16 cellular contexts compared by ENCODE assay signal in the genomic region with DNA sequence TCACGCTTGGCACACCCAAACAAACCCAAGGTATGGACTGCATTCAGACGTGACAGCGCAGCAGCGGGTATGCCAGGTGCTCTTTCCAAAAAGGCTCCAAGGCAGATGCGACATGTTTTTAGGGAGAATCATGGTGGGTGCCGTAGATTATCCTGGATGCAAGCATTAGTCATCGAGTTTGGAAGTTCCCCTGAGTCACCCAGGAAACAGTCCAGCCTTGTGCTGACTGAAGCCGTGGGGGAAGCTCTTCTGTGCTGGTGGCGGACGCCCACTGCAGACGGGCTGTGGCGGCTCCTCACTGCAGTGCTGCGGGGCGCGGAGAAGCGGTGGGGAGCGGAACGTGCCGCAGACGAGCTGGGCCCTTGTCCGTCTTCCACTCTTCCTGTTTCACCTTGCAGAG. TPM values are rescaled to one million over a fixed set of nuclear protein-coding genes. Genes with fewer than 3 reads are reported as not detected.
DNase-seq lines count a peak whose midpoint lies in the region; ATAC-seq, FAIRE-seq and TF ChIP-seq lines count a peak whose summit lies in the region.
"Had no signal": no experiment of that assay in that cellular context is flagged by ENCODE, and none has a peak within 500 bp of the region (broad histone marks: within the 10 kb centered on the region; RNA-seq: fewer than 3 reads in every experiment).

No MANE protein-coding gene starts in this region.

- H3K9ac ChIP-seq in astrocyte (ENCODE audit: low read length): peak overlapping the region; percentile 69

- CTCF ChIA-PET in A549 (lab: Yijun Ruan, JAX): interaction anchor here (0.6 to 5.3 kb wide), 15 partner anchors 9 to 118 kb away, joined by 3 to 72 read pairs (median 5); a partner anchor contains a TSS
- CTCF ChIA-PET in activated CD8-positive, alpha-beta T cell treated with anti-CD3 and anti-CD28 coated beads, Interleukin-2, amount 10 ng/mL, durations not matched to agents 7 days and 5 days (lab: Charles Lee): interaction anchor here (1.6 kb wide), 1 partner anchor 14 kb away, joined by 5 read pairs; a partner anchor contains a TSS

- ATAC-seq in A549 (peak; percentile 84 to 86), GM21717 (IDR thresholded peaks at IDR 0.05; ENCODE audit: unreplicated experiment) (no peak)
- ATAC-seq in activated CD8-positive, alpha-beta T cell treated with anti-CD3 and anti-CD28 coated beads, Interleukin-2, amount 10 ng/mL, durations not matched to agents 7 days and 5 days: no peak
- ATAC-seq: natural killer cell, WTC11 had no signal

- H3K4me1 ChIP-seq in A549 (peaks cover 61% of the 10 kb centered on the region), astrocyte (ENCODE audit: insufficient read depth, low read length) (peaks cover 49% of the 10 kb centered on the region)
- H3K4me1 ChIP-seq: spleen, uterus had no signal

- peaks cover 45% of the 10 kb centered on the region for H3K36me3 ChIP-seq in astrocyte (ENCODE audit: insufficient read depth, low read length)
- H3K36me3 ChIP-seq: uterus had no signal

- no peak for FAIRE-seq in A549 (lab: Jason Lieb, UNC)
- peak; percentile 94 for FAIRE-seq in astrocyte (lab: Jason Lieb, UNC)

- H3K9me3 ChIP-seq in A549 (no peaks in the 10 kb centered on the region), astrocyte (ENCODE audit: insufficient read depth, low read depth, low read length) (peaks cover 3% of the 10 kb centered on the region)
- H3K9me3 ChIP-seq: spleen, uterus had no signal

- peak overlapping the region; percentile 85 to 95 for H3K27ac ChIP-seq in A549
- peak overlapping the region; percentile 97 for H3K27ac ChIP-seq in astrocyte (ENCODE audit: low read depth, low read length)
- H3K27ac ChIP-seq: spleen, uterus had no signal

- no peaks in the 10 kb centered on the region for H3K27me3 ChIP-seq in astrocyte (ENCODE audit: insufficient read depth, low read length)
- H3K27me3 ChIP-seq: spleen, uterus had no signal

- H3K27me3 Mint-ChIP-seq in astrocyte (ENCODE audit: low read depth, unreplicated experiment): no peaks in the 10 kb centered on the region
- no peaks in the 10 kb centered on the region for H3K27me3 Mint-ChIP-seq in activated CD8-positive, alpha-beta T cell treated with anti-CD3 and anti-CD28 coated beads, Interleukin-2, amount 10 ng/mL, durations not matched to agents 7 days and 5 days (ENCODE audit: low read depth)
- H3K27me3 Mint-ChIP-seq: B cell had no signal

- H3K4me1 Mint-ChIP-seq in astrocyte (ENCODE audit: low read depth, unreplicated experiment): peaks cover 53% of the 10 kb centered on the region
- H3K4me1 Mint-ChIP-seq in activated CD8-positive, alpha-beta T cell treated with anti-CD3 and anti-CD28 coated beads, Interleukin-2, amount 10 ng/mL, durations not matched to agents 7 days and 5 days (ENCODE audit: low read depth): no peaks in the 10 kb centered on the region
- H3K4me1 Mint-ChIP-seq: natural killer cell, WTC11 had no signal

- POLR2A ChIA-PET in A549 (lab: Yijun Ruan, JAX): interaction anchor here (0.6 to 2.0 kb wide), 8 partner anchors 8 to 82 kb away, joined by 3 to 44 read pairs (median 4); a partner anchor contains a TSS
- POLR2A ChIA-PET in activated CD8-positive, alpha-beta T cell treated with anti-CD3 and anti-CD28 coated beads, Interleukin-2, amount 10 ng/mL, durations not matched to agents 7 days and 5 days (lab: Charles Lee): interaction anchor here (0.6 kb wide), 1 partner anchor 14 kb away, joined by 6 read pairs; a partner anchor contains a TSS

- H3K4me3 ChIP-seq in A549: peak overlapping the region; percentile 30
- peak overlapping the region; percentile 37 for H3K4me3 ChIP-seq in astrocyte (ENCODE audit: insufficient read depth, low read depth, low read length)
- H3K4me3 ChIP-seq: spleen, uterus had no signal

- H3K27ac Mint-ChIP-seq in astrocyte (ENCODE audit: unreplicated experiment): peak overlapping the region; percentile 83
- H3K27ac Mint-ChIP-seq in activated CD8-positive, alpha-beta T cell treated with anti-CD3 and anti-CD28 coated beads, Interleukin-2, amount 10 ng/mL, durations not matched to agents 7 days and 5 days: no peak overlapping the region
- H3K27ac Mint-ChIP-seq: B cell, natural killer cell, WTC11 had no signal

- peaks cover 41% of the 10 kb centered on the region for H3K36me3 Mint-ChIP-seq in astrocyte (ENCODE audit: low read depth, unreplicated experiment)
- peaks cover 63% of the 10 kb centered on the region for H3K36me3 Mint-ChIP-seq in activated CD8-positive, alpha-beta T cell treated with anti-CD3 and anti-CD28 coated beads, Interleukin-2, amount 10 ng/mL, durations not matched to agents 7 days and 5 days (ENCODE audit: low read depth)

- H3K4me2 ChIP-seq in A549 (peak overlapping the region; percentile 79), astrocyte (ENCODE audit: low read length) (peak overlapping the region; percentile 82)

- no peak for TF ChIP-seq POLR2A in A549 (IDR thresholded peaks at IDR 0.05; ENCODE audit: low read length)

- H3K9me3 Mint-ChIP-seq in astrocyte (ENCODE audit: unreplicated experiment): no peaks in the 10 kb centered on the region
- no peaks in the 10 kb centered on the region for H3K9me3 Mint-ChIP-seq in activated CD8-positive, alpha-beta T cell treated with anti-CD3 and anti-CD28 coated beads, Interleukin-2, amount 10 ng/mL, durations not matched to agents 7 days and 5 days (ENCODE audit: insufficient read depth)
- H3K9me3 Mint-ChIP-seq: natural killer cell, WTC11 had no signal

- 9% methylated on average over 21 of the region's 21 CpGs for WGBS in A549 (ENCODE audit: missing lambda C conversion rate)

- TF ChIP-seq CTCF in A549 (IDR thresholded peaks at IDR 0.05) (no peak), astrocyte (IDR thresholded peaks at IDR 0.05; ENCODE audit: insufficient read depth, low read depth, low read length) (no peak)

- peak in 1 of 2 experiments; percentile 35; a peak in 2 of 5 replicates for TF ChIP-seq RAD21 in A549 (conservative IDR thresholded peaks at IDR 0.05 in 1 of 2, IDR thresholded peaks at IDR 0.05 in 1 of 2)

- intact Hi-C loops in head of caudate nucleus (cut with DNase I): no loop called here

- H3K79me2 ChIP-seq in astrocyte (ENCODE audit: insufficient read depth, low read length): peaks cover 88% of the 10 kb centered on the region

- H2AFZ ChIP-seq in astrocyte (ENCODE audit: low read depth, low read length): no peak overlapping the region

- H4K20me1 ChIP-seq in astrocyte (ENCODE audit: insufficient read depth, low read length): peaks cover 20% of the 10 kb centered on the region

- TF ChIP-seq EP300 in A549 (IDR thresholded peaks at IDR 0.05): peak in 1 of 2 experiments; percentile 73; a peak in 1 of 5 replicates

- DNase-seq in A549 (ENCODE audit: low read depth in 1 of 2, low spot score in 1 of 2) (peak; percentile 82 to 86), HT1080 (ENCODE audit: low read depth) (peak; percentile 83), astrocyte (ENCODE audit: low read depth) (peak; percentile 92), head of caudate nucleus (peak in 35 of 42 donors; percentile 16 to 80 (median 49)), HUDEP-2 (lab: John Stamatoyannopoulos, UW; ENCODE audit: unreplicated experiment in 76 of 76) (no peak), SHP77 treated with DMSO at 0.1 percent for 48 hours (lab: John Stamatoyannopoulos, UW) (no peak)
- no peak for DNase-seq in activated CD8-positive, alpha-beta T cell treated with anti-CD3 and anti-CD28 coated beads, Interleukin-2, amount 10 ng/mL, durations not matched to agents 7 days and 5 days
- DNase-seq: activated T-cell treated with anti-CD3 and anti-CD28 coated beads, Interleukin-2, amount 50 U/mL, for 1 hour; natural killer cell; NCI-H446 treated with DMSO at 0.1 percent for 48 hours; RPMI8226; uterus had no signal

- no peak overlapping the region for H3K4me3 Mint-ChIP-seq in astrocyte (ENCODE audit: unreplicated experiment)
- H3K4me3 Mint-ChIP-seq in activated CD8-positive, alpha-beta T cell treated with anti-CD3 and anti-CD28 coated beads, Interleukin-2, amount 10 ng/mL, durations not matched to agents 7 days and 5 days: no peak overlapping the region
- H3K4me3 Mint-ChIP-seq: B cell, natural killer cell, WTC11 had no signal

TF ChIP-seq in A549, 52 proteins besides CTCF, POLR2A, EP300 and RAD21 (continues in another document):
- TF ChIP-seq JUNB (IDR thresholded peaks at IDR 0.05): peak; percentile 80
- TF ChIP-seq, protein P1, sequence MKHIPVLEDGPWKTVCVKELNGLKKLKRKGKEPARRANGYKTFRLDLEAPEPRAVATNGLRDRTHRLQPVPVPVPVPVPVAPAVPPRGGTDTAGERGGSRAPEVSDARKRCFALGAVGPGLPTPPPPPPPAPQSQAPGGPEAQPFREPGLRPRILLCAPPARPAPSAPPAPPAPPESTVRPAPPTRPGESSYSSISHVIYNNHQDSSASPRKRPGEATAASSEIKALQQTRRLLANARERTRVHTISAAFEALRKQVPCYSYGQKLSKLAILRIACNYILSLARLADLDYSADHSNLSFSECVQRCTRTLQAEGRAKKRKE (CRISPR knock-in tag; IDR thresholded peaks at IDR 0.05; ENCODE audit: low read depth): peak; percentile 52; the same call in 1 of the 2 replicates
- TF ChIP-seq FOSL2 (IDR thresholded peaks at IDR 0.05): peak; percentile 82
- peak; percentile 95 for TF ChIP-seq FOSL2 (CRISPR knock-in tag; IDR thresholded peaks at IDR 0.05)
- no peak for TF ChIP-seq TFCP2L1 (CRISPR knock-in tag; IDR thresholded peaks at IDR 0.05)

RNA-seq across cellular contexts. Expression of a gene that starts 13.9 kb away (rescaled TPM):
- 91.6 and 97.6 TPM in 2 replicates for polyA plus RNA-seq in A549 (2011; rRNA removed)
- polyA plus RNA-seq in A549 (2012; cell fraction: cytosol; rRNA removed): 85.5 and 90.9 TPM in 2 replicates
- 56.5 and 60.3 TPM in 2 replicates for polyA plus RNA-seq in A549 (2012; cell fraction: nucleus; rRNA removed)
- polyA plus RNA-seq in A549 (2017; fragmentation: RNase III; extraction: RNeasy Plus Mini Kit Qiagen cat#74134 plus additional on column Dnase treatment): 139 to 156 TPM (median 150 TPM) in 3 replicates
- 47.2 and 50.9 TPM in 2 replicates for polyA minus RNA-seq in A549 (2011; rRNA and poly(A)+ RNA removed)
- 87.1 and 111 TPM in 2 replicates for total RNA-seq in HT1080 (2014; rRNA removed; shearing (Covaris generic))
- polyA plus RNA-seq in HT1080 (2015; cell fraction: cytosol; rRNA removed): 93.2 and 97.4 TPM in 2 replicates
- polyA plus RNA-seq in HT1080 (2015; cell fraction: nucleus; rRNA removed): 63.7 and 71.6 TPM in 2 replicates
- total RNA-seq in astrocyte: 122 and 143 TPM in 2 replicates
- 10 to 100 TPM; 56.1 to 61.7 TPM for total RNA-seq in activated CD8-positive, alpha-beta T cell treated with anti-CD3 and anti-CD28 coated beads, Interleukin-2, amount 10 ng/mL, durations not matched to agents 7 days and 5 days

RNA-seq across cellular contexts. Expression of a gene that starts 14.0 kb away (rescaled TPM):
- polyA plus RNA-seq in A549 (2011; rRNA removed) (12.0 and 13.4 TPM in 2 replicates), A549 (2017; fragmentation: RNase III; extraction: RNeasy Plus Mini Kit Qiagen cat#74134 plus additional on column Dnase treatment) (48.2 to 55.1 TPM (median 53.3 TPM) in 3 replicates)
- 25.1 and 30.1 TPM in 2 replicates for polyA plus RNA-seq in A549 (2012; cell fraction: cytosol; rRNA removed)
- 244 and 330 TPM in 2 replicates for polyA plus RNA-seq in A549 (2012; cell fraction: nucleus; rRNA removed)
- 16.5 and 17.9 TPM in 2 replicates for polyA minus RNA-seq in A549 (2011; rRNA and poly(A)+ RNA removed)
- total RNA-seq in HT1080 (2014; rRNA removed; shearing (Covaris generic)): 24.4 and 27.4 TPM in 2 replicates
- polyA plus RNA-seq in HT1080 (2015; cell fraction: cytosol; rRNA removed): 14.5 and 15.7 TPM in 2 replicates
- polyA plus RNA-seq in HT1080 (2015; cell fraction: nucleus; rRNA removed): 396 and 436 TPM in 2 replicates
- 85.5 and 92.4 TPM in 2 replicates for total RNA-seq in astrocyte
- total RNA-seq in activated CD8-positive, alpha-beta T cell treated with anti-CD3 and anti-CD28 coated beads, Interleukin-2, amount 10 ng/mL, durations not matched to agents 7 days and 5 days: 10 to 100 TPM; 75.9 to 82.7 TPM

Comparison
In these comparisons a context has a peak if more than half of its experiments do, and no peak if none do; other contexts are left out.
1. ATAC-seq: peak in A549 (2 of 2); none in GM21717 (single experiment) and activated CD8-positive, alpha-beta T cell treated with anti-CD3 and anti-CD28 coated beads, Interleukin-2, amount 10 ng/mL, durations not matched to agents 7 days and 5 days (single experiment).
2. DNase-seq: peak in A549 (2 of 2), HT1080 (single experiment), astrocyte (single experiment) and head of caudate nucleus (35 of 42); none in activated CD8-positive, alpha-beta T cell treated with anti-CD3 and anti-CD28 coated beads, Interleukin-2, amount 10 ng/mL, durations not matched to agents 7 days and 5 days (single experiment), HUDEP-2 (0 of 76) and SHP77 treated with DMSO at 0.1 percent for 48 hours (single experiment).